ENCODE assay signal across 14 cellular contexts in the genomic region with DNA sequence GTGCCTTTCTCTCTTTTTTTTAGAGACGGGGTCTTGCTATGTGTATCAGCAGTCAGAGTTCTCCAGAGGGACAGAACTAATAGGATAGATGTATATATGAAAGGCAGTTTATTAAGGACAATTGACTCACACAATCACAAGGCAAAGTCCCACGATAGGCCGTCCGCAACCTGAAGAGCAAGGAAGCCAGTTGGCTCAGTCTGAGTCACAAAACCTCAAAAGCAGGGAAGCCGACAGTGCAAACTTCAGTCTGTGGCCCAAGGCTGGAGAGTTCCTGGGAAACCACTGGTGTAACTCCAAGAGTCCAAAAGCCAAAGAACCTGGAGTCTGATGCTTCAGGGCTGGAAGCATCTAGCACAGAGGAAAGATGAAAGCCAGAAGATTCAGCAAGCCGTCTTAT. TPM values are rescaled to one million over a fixed set of nuclear protein-coding genes. Genes with fewer than 3 reads are reported as not detected.
DNase-seq lines count a peak whose midpoint lies in the region; FAIRE-seq and TF ChIP-seq lines count a peak whose summit lies in the region.
"Had no signal": no experiment of that assay in that cellular context is flagged by ENCODE, and none has a peak within 500 bp of the region (broad histone marks: within the 10 kb centered on the region; RNA-seq: fewer than 3 reads in every experiment).

No MANE protein-coding gene starts in this region.

- H3K79me2 ChIP-seq in astrocyte (ENCODE audit: insufficient read depth, low read length) (no peaks in the 10 kb centered on the region), Karpas-422 (ENCODE audit: low read length) (no peaks in the 10 kb centered on the region)

- BruUV-seq in MCF 10A (replicated peaks; lab: Mats Ljungman, UMichigan), result no TSS peak

- no peak for TF ChIP-seq EP300 in transverse colon (IDR thresholded peaks at IDR 0.05; ENCODE audit: low read depth)

- peak; percentile 43 for FAIRE-seq in astrocyte (lab: Jason Lieb, UNC)
- FAIRE-seq: A204.1 had no signal

- H3K27me3 Mint-ChIP-seq in MCF 10A (ENCODE audit: insufficient read depth, unreplicated experiment) (peaks cover 9% of the 10 kb centered on the region), astrocyte (ENCODE audit: low read depth, unreplicated experiment) (peaks cover 9% of the 10 kb centered on the region)

- TF ChIP-seq CTCF in MCF 10A (IDR thresholded peaks at IDR 0.05; ENCODE audit: unreplicated experiment), result no peak
- no peak for TF ChIP-seq CTCF in breast epithelium (IDR thresholded peaks at IDR 0.05)
- no peak for TF ChIP-seq CTCF in astrocyte (IDR thresholded peaks at IDR 0.05; ENCODE audit: insufficient read depth, low read depth, low read length)
- no peak for TF ChIP-seq CTCF in transverse colon (IDR thresholded peaks at IDR 0.05)
- TF ChIP-seq CTCF in WERI-Rb-1 (IDR thresholded peaks at IDR 0.05; ENCODE audit: low read depth, low read length), result no peak

- H3K9ac ChIP-seq in astrocyte (ENCODE audit: low read length), result no peak overlapping the region
- H3K9ac ChIP-seq in Karpas-422 (ENCODE audit: low read length), result no peak overlapping the region

- H3K4me3 Mint-ChIP-seq in MCF 10A (ENCODE audit: unreplicated experiment), result no peak overlapping the region
- H3K4me3 Mint-ChIP-seq in astrocyte (ENCODE audit: unreplicated experiment), result peak overlapping the region; percentile 9
- H3K4me3 Mint-ChIP-seq: activated naive CD4-positive, alpha-beta T cell treated with anti-CD3 and anti-CD28 coated beads, Interleukin-2, amount 10 ng/mL, durations not matched to agents 7 days and 5 days had no signal

- H2AFZ ChIP-seq in astrocyte (ENCODE audit: low read depth, low read length) (no peak overlapping the region), Karpas-422 (ENCODE audit: low read length) (no peak overlapping the region)

- no peaks in the 10 kb centered on the region for H3K9me3 ChIP-seq in breast epithelium
- H3K9me3 ChIP-seq in astrocyte (ENCODE audit: insufficient read depth, low read depth, low read length), result no peaks in the 10 kb centered on the region
- no peaks in the 10 kb centered on the region for H3K9me3 ChIP-seq in transverse colon
- no peaks in the 10 kb centered on the region for H3K9me3 ChIP-seq in Karpas-422 (ENCODE audit: low read length)
- no peaks in the 10 kb centered on the region for H3K9me3 ChIP-seq in WERI-Rb-1 (ENCODE audit: severe bottlenecking)
- H3K9me3 ChIP-seq: HAP-1 had no signal

- DNase-seq in MCF 10A (ENCODE audit: unreplicated experiment) (peak; percentile 64), breast epithelium (ENCODE audit: low spot score in 2 of 2) (no peak), astrocyte (ENCODE audit: low read depth) (peak; percentile 87), glomerular visceral epithelial cell (ENCODE audit: extremely low spot score) (peak; percentile 70), transverse colon (peak; percentile 52), Karpas-422 (no peak), NCI-H345 treated with DMSO at 0.1 percent for 48 hours (lab: John Stamatoyannopoulos, UW; ENCODE audit: unreplicated experiment) (no peak), WERI-Rb-1 (no peak)
- DNase-seq: activated naive CD4-positive, alpha-beta T cell treated with anti-CD3 and anti-CD28 coated beads, Interleukin-2, amount 10 ng/mL, durations not matched to agents 7 days and 5 days; cerebellar nuclear complex had no signal

- POLR2A ChIA-PET in MCF 10A (lab: Yijun Ruan, JAX), result no interaction called here

- intact Hi-C loops in MCF 10A (cut with micrococcal nuclease) (no loop called here), breast epithelium (cut with DNase I; ENCODE audit: low total_unique reads) (no loop called here), transverse colon (cut with DNase I; ENCODE audit: low total_unique reads) (no loop called here)

- H4K20me1 ChIP-seq in astrocyte (ENCODE audit: insufficient read depth, low read length), result no peaks in the 10 kb centered on the region
- no peaks in the 10 kb centered on the region for H4K20me1 ChIP-seq in Karpas-422 (ENCODE audit: insufficient read depth, low read depth, low read length)

- H3K4me2 ChIP-seq in astrocyte (ENCODE audit: low read length) (peak overlapping the region; percentile 37), Karpas-422 (ENCODE audit: low read depth, low read length, poor library complexity, severe bottlenecking) (no peak overlapping the region)

- H3K4me1 ChIP-seq in breast epithelium (no peaks in the 10 kb centered on the region), astrocyte (ENCODE audit: insufficient read depth, low read length) (peaks cover 8% of the 10 kb centered on the region), transverse colon (peaks cover 0 to 3% (median 0%) of the 10 kb centered on the region in 4 donors), Karpas-422 (ENCODE audit: low read length) (no peaks in the 10 kb centered on the region)
- H3K4me1 ChIP-seq: HAP-1 had no signal

- peak overlapping the region; percentile 20 for H3K27ac Mint-ChIP-seq in MCF 10A (ENCODE audit: low read depth, unreplicated experiment)
- no peak overlapping the region for H3K27ac Mint-ChIP-seq in astrocyte (ENCODE audit: unreplicated experiment)
- H3K27ac Mint-ChIP-seq: activated naive CD4-positive, alpha-beta T cell treated with anti-CD3 and anti-CD28 coated beads, Interleukin-2, amount 10 ng/mL, durations not matched to agents 7 days and 5 days had no signal

- in situ Hi-C loops in transverse colon (cut with MboI; ENCODE audit: low pct_ligation_motif_present in 1 of 4, low pct_unique_long_range_greater_than_20kb in 1 of 4, low sequenced_read_pairs in 3 of 4), result no loop called here

- H3K36me3 Mint-ChIP-seq in MCF 10A (ENCODE audit: insufficient read depth, unreplicated experiment), result no peaks in the 10 kb centered on the region
- peaks cover 7% of the 10 kb centered on the region for H3K36me3 Mint-ChIP-seq in astrocyte (ENCODE audit: low read depth, unreplicated experiment)
- H3K36me3 Mint-ChIP-seq: activated naive CD4-positive, alpha-beta T cell treated with anti-CD3 and anti-CD28 coated beads, Interleukin-2, amount 10 ng/mL, durations not matched to agents 7 days and 5 days had no signal

- no peak overlapping the region for H3K27ac ChIP-seq in breast epithelium
- no peak overlapping the region for H3K27ac ChIP-seq in astrocyte (ENCODE audit: low read depth, low read length)
- no peak overlapping the region for H3K27ac ChIP-seq in transverse colon
- H3K27ac ChIP-seq in Karpas-422 (ENCODE audit: low read length), result no peak overlapping the region
- H3K27ac ChIP-seq in WERI-Rb-1, result no peak overlapping the region
- H3K27ac ChIP-seq: HL-60, VCaP had no signal

- H3K4me3 ChIP-seq in breast epithelium (no peak overlapping the region), astrocyte (ENCODE audit: insufficient read depth, low read depth, low read length) (no peak overlapping the region), transverse colon (no peak overlapping the region), Karpas-422 (ENCODE audit: low read length) (no peak overlapping the region), WERI-Rb-1 (ENCODE audit: low read depth, low read length) (no peak overlapping the region)
- H3K4me3 ChIP-seq: HAP-1 had no signal

- no peaks in the 10 kb centered on the region for H3K9me2 ChIP-seq in Karpas-422 (replicated peaks; ENCODE audit: insufficient read depth, low read length)

- H3K36me3 ChIP-seq in breast epithelium (no peaks in the 10 kb centered on the region), astrocyte (ENCODE audit: insufficient read depth, low read length) (no peaks in the 10 kb centered on the region), transverse colon (no peaks in the 10 kb centered on the region), Karpas-422 (ENCODE audit: insufficient read depth, low read length) (no peaks in the 10 kb centered on the region), WERI-Rb-1 (no peaks in the 10 kb centered on the region)
- H3K36me3 ChIP-seq: HAP-1 had no signal

- no peak for TF ChIP-seq POLR2A in breast epithelium (IDR thresholded peaks at IDR 0.05)
- TF ChIP-seq POLR2A in transverse colon (IDR thresholded peaks at IDR 0.05), result no peak

- WGBS in transverse colon (ENCODE audit: low coverage in 1 of 2), 2 donors, result 63 to 68% methylated on average over 1 to 6 of the region's 6 CpGs

- CTCF ChIA-PET in MCF 10A (lab: Yijun Ruan, JAX), result no interaction called here

- no peaks in the 10 kb centered on the region for H3K27me3 ChIP-seq in breast epithelium
- H3K27me3 ChIP-seq in astrocyte (ENCODE audit: insufficient read depth, low read length), result peaks cover 7% of the 10 kb centered on the region
- H3K27me3 ChIP-seq in transverse colon, result no peaks in the 10 kb centered on the region
- H3K27me3 ChIP-seq in Karpas-422 (ENCODE audit: low read length), result no peaks in the 10 kb centered on the region
- no peaks in the 10 kb centered on the region for H3K27me3 ChIP-seq in WERI-Rb-1 (ENCODE audit: insufficient read depth, low read depth, severe bottlenecking)

- no peaks in the 10 kb centered on the region for H3K9me3 Mint-ChIP-seq in MCF 10A (ENCODE audit: unreplicated experiment)
- H3K9me3 Mint-ChIP-seq in astrocyte (ENCODE audit: unreplicated experiment), result no peaks in the 10 kb centered on the region
- H3K9me3 Mint-ChIP-seq: activated naive CD4-positive, alpha-beta T cell treated with anti-CD3 and anti-CD28 coated beads, Interleukin-2, amount 10 ng/mL, durations not matched to agents 7 days and 5 days had no signal

- H3K4me1 Mint-ChIP-seq in MCF 10A (ENCODE audit: insufficient read depth, unreplicated experiment) (peaks cover 10% of the 10 kb centered on the region), astrocyte (ENCODE audit: low read depth, unreplicated experiment) (peaks cover 12% of the 10 kb centered on the region)
- H3K4me1 Mint-ChIP-seq: activated naive CD4-positive, alpha-beta T cell treated with anti-CD3 and anti-CD28 coated beads, Interleukin-2, amount 10 ng/mL, durations not matched to agents 7 days and 5 days had no signal

RNA-seq across cellular contexts. Expression of a gene that starts 16.3 kb away (rescaled TPM):
- 635 and 710 TPM in 2 replicates for total RNA-seq in MCF 10A (2022)
- 100 to 1,000 TPM; 287 to 603 (median 462) TPM for total RNA-seq in breast epithelium
- 340 and 375 TPM in 2 replicates for total RNA-seq in astrocyte
- 100 to 1,000 TPM; 128 to 557 (median 501) TPM for total RNA-seq in transverse colon
- 236 and 436 TPM in 2 replicates for total RNA-seq in Karpas-422 (2014; rRNA removed; shearing (Covaris generic); ENCODE audit: low replicate concordance)

RNA-seq across cellular contexts. Expression of a gene that starts 47.1 kb away (rescaled TPM):
- total RNA-seq in MCF 10A (2022) (59.3 and 61.8 TPM in 2 replicates), breast epithelium (10 to 100 TPM; 17.6 to 25.3 (median 22.0) TPM), astrocyte (25.3 and 26.1 TPM in 2 replicates), transverse colon (10 to 100 TPM in 2 of 4 donors, 1 to 10 TPM in 2; 4.4 to 19.2 (median 13.2) TPM)
- 15.7 and 21.8 TPM in 2 replicates for total RNA-seq in Karpas-422 (2014; rRNA removed; shearing (Covaris generic); ENCODE audit: low replicate concordance)

Comparison
In these comparisons a context has a peak if more than half of its experiments do, and no peak if none do; other contexts are left out.
1. DNase-seq: peak in MCF 10A (single experiment), astrocyte (single experiment), glomerular visceral epithelial cell (single experiment) and transverse colon (single experiment); none in breast epithelium (0 of 2), Karpas-422 (single experiment), NCI-H345 treated with DMSO at 0.1 percent for 48 hours (single experiment) and WERI-Rb-1 (single experiment).